Comparison of ENCODE assay signal across 8 cellular contexts in the genomic region with DNA sequence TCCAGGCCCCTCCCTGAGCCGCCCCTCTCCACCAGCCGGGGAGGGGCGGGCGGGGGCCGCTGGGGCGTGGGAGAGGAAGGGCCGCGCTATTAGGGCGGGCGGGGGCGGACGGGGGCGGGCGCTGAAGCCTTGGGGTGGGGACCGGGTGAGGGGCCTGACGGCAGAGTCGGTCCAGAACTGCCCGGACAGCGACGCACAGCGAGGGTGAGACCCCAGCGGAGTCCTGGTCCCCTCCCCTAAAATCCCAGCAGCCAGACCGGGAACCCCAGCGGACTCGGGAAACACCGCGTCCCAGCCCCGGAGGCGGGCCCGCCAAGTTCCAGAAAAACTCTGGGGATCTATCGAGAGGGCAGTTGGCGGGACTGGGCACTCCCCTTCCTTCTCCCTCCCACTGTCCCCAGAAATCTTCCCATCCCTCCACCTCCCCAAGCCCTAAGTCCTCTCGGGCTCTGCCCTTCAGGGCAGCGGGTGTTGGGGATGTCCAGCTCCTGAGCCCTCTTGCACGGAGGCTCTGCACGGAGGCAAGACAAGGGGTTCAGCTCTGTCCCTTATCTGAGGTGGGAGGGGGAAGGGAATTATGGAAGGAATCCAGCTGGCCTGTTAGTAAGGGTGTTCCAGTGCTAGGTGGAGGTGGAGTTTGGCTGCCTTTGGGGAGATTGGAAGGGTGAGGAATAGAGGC.
DNase-seq lines count a peak whose midpoint lies in the region; TF ChIP-seq lines count a peak whose summit lies in the region.

A gene with protein sequence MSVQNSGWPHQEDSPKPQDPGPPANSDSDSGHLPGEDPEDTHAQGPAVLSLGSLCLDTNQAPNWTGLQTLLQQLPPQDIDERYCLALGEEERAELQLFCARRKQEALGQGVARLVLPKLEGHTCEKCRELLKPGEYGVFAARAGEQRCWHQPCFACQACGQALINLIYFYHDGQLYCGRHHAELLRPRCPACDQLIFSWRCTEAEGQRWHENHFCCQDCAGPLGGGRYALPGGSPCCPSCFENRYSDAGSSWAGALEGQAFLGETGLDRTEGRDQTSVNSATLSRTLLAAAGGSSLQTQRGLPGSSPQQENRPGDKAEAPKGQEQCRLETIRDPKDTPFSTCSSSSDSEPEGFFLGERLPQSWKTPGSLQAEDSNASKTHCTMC (plus strand): TSS at position 160 of the 679 bp plus-strand sequence. CDS start 2,692 bp downstream, outside the sequence.

- peak within 1 kb of the TSS; percentile 72 to 81 (median 79) for H3K4me3 ChIP-seq in subcutaneous abdominal adipose tissue (ENCODE audit: low read depth in 1 of 5, low read length in 5 of 5)

- TF ChIP-seq CTCF in GM10248 (IDR thresholded peaks at IDR 0.05; ENCODE audit: control extremely low read depth, extremely low read depth, low read depth, missing control alignments) = no peak

- H3K9me3 ChIP-seq in subcutaneous abdominal adipose tissue (ENCODE audit: control insufficient read depth in 5 of 5, low read length in 5 of 5) = no peaks in the 10 kb centered on the region

- peak within 1 kb of the TSS; percentile 84 for H3K27ac ChIP-seq in subcutaneous abdominal adipose tissue (ENCODE audit: low read depth, low read length)

- DNase-seq in NCI-H524 (lab: John Stamatoyannopoulos, UW) (peak; percentile 19 to 60), NCI-H524 treated with DMSO at 0.1 percent for 48 hours (lab: John Stamatoyannopoulos, UW) (no peak), NCI-H2196 (lab: John Stamatoyannopoulos, UW; ENCODE audit: unreplicated experiment) (peak; percentile 61), cerebellar cortex (ENCODE audit: low spot score) (peak; percentile 53), left kidney (ENCODE audit: low read depth, low spot score) (peak; percentile 67), COR-L47 (lab: John Stamatoyannopoulos, UW) (no peak), GM10248 (ENCODE audit: extremely low spot score) (no peak)

- no peaks in the 10 kb centered on the region for H3K27me3 ChIP-seq in subcutaneous abdominal adipose tissue (ENCODE audit: control insufficient read depth in 5 of 5, insufficient read depth in 4 of 5, low read length in 5 of 5)

- POLR2A ChIA-PET in GM10248 (lab: Yijun Ruan, JAX) = no interaction called here

- CTCF ChIA-PET in GM10248 (lab: Yijun Ruan, JAX) = interaction anchor here (1.2 to 11.1 kb wide), 4 partner anchors 23 to 265 kb away, joined by 3 to 253 read pairs (median 8); a partner anchor contains a TSS

- peaks cover 11 to 47% (median 46%) of the 10 kb centered on the region in 5 donors for H3K4me1 ChIP-seq in subcutaneous abdominal adipose tissue (ENCODE audit: control insufficient read depth in 5 of 5, insufficient read depth in 5 of 5, low read length in 5 of 5)

- H3K9ac ChIP-seq in subcutaneous abdominal adipose tissue (ENCODE audit: low read length in 5 of 5) = peak within 1 kb of the TSS; percentile 38 to 85 (median 72)

- H3K36me3 ChIP-seq in subcutaneous abdominal adipose tissue (ENCODE audit: control insufficient read depth in 5 of 5, insufficient read depth in 5 of 5, low read length in 5 of 5) = peaks cover 3 to 17% (median 10%) of the 10 kb centered on the region in 5 donors

Comparison
In these comparisons a context has a peak if more than half of its experiments do, and no peak if none do; other contexts are left out.
1. DNase-seq: peak in NCI-H524 (2 of 2), NCI-H2196 (single experiment), cerebellar cortex (single experiment) and left kidney (single experiment); none in NCI-H524 treated with DMSO at 0.1 percent for 48 hours (single experiment), COR-L47 (single experiment) and GM10248 (single experiment).